ENCODE assay signal across 33 cellular contexts in genomic region chr4:40665844-40666243, GRCh38. TPM values are rescaled to one million over a fixed set of nuclear protein-coding genes. Genes with fewer than 3 reads are reported as not detected.
"Had no signal": no experiment of that assay in that cellular context is flagged by ENCODE, and none has a peak within 500 bp of the region (broad histone marks: within the 10 kb centered on the region; RNA-seq: fewer than 3 reads in every experiment).

No MANE protein-coding gene starts in this region.

- H3K9me3 ChIP-seq: esophagus squamous epithelium, gastroesophageal sphincter, heart right ventricle had no signal

- H3K36me3 ChIP-seq: brain microvascular endothelial cell, esophagus squamous epithelium, gastroesophageal sphincter, heart right ventricle had no signal

- H3K27me3 Mint-ChIP-seq: activated CD4-positive, alpha-beta T cell treated with anti-CD3 and anti-CD28 coated beads for 36 hours; activated CD4-positive, alpha-beta T cell treated with anti-CD3 and anti-CD28 coated beads, Interleukin-2, amount 10 ng/mL, durations not matched to agents 24 days and 14 days; activated CD8-positive, alpha-beta memory T cell treated with anti-CD3 and anti-CD28 coated beads, Interleukin-2, amount 10 ng/mL, durations not matched to agents 7 days and 5 days; activated naive CD8-positive, alpha-beta T cell; central memory CD8-positive, alpha-beta T cell; dendritic cell treated with granulocyte-macrophage colony-stimulating factor and Interleukin-4, amounts not matched to agents 40 ng/mL and 50 ng/mL, for 4 days had no signal

- H2AFZ ChIP-seq: hepatocyte had no signal

- ATAC-seq: activated CD4-positive, alpha-beta T cell treated with anti-CD3 and anti-CD28 coated beads for 36 hours; activated CD8-positive, alpha-beta memory T cell treated with anti-CD3 and anti-CD28 coated beads, Interleukin-2, amount 10 ng/mL, durations not matched to agents 7 days and 5 days; activated CD8-positive, alpha-beta T cell treated with anti-CD3 and anti-CD28 coated beads, Interleukin-2, amount 10 ng/mL, durations not matched to agents 7 days and 5 days; activated T-cell treated with anti-CD3 and anti-CD28 coated beads, Interleukin-2, amount 50 U/mL, for 72 hours; gastroesophageal sphincter; heart right ventricle had no signal

- H3K4me2 ChIP-seq: hepatocyte had no signal

- H3K4me1 Mint-ChIP-seq: central memory CD8-positive, alpha-beta T cell had no signal

- H3K4me1 ChIP-seq: gastroesophageal sphincter had no signal

- H3K4me3 ChIP-seq: coronary artery, esophagus squamous epithelium, gastroesophageal sphincter, heart right ventricle, hepatocyte had no signal

- H3K27ac Mint-ChIP-seq: activated CD4-positive, alpha-beta memory T cell treated with anti-CD3 and anti-CD28 coated beads for 36 hours; activated CD4-positive, alpha-beta T cell treated with anti-CD3 and anti-CD28 coated beads for 36 hours; activated CD4-positive, alpha-beta T cell treated with anti-CD3 and anti-CD28 coated beads, Interleukin-2, amount 10 ng/mL, durations not matched to agents 24 days and 14 days; activated CD8-positive, alpha-beta memory T cell treated with anti-CD3 and anti-CD28 coated beads, Interleukin-2, amount 10 ng/mL, durations not matched to agents 7 days and 5 days; activated CD8-positive, alpha-beta T cell treated with anti-CD3 and anti-CD28 coated beads, Interleukin-2, amount 10 ng/mL, durations not matched to agents 7 days and 5 days; activated naive CD8-positive, alpha-beta T cell; activated T-cell treated with anti-CD3 and anti-CD28 coated beads, Interleukin-2, amount 50 U/mL, for 72 hours; dendritic cell treated with granulocyte-macrophage colony-stimulating factor and Interleukin-4, amounts not matched to agents 40 ng/mL and 50 ng/mL, for 4 days had no signal

- H3K79me2 ChIP-seq: hepatocyte had no signal

- H3K27me3 ChIP-seq: brain microvascular endothelial cell, esophagus squamous epithelium, gastroesophageal sphincter, hepatocyte had no signal

- H3K27ac ChIP-seq: brain microvascular endothelial cell, coronary artery, epithelial cell of prostate, esophagus squamous epithelium, gastroesophageal sphincter, heart right ventricle, hepatocyte had no signal

- H3K9me3 Mint-ChIP-seq: activated CD4-positive, alpha-beta memory T cell treated with anti-CD3 and anti-CD28 coated beads for 36 hours; activated T-cell treated with anti-CD3 and anti-CD28 coated beads, Interleukin-2, amount 50 U/mL, for 72 hours; central memory CD8-positive, alpha-beta T cell; dendritic cell treated with granulocyte-macrophage colony-stimulating factor and Interleukin-4, amounts not matched to agents 40 ng/mL and 50 ng/mL, for 4 days had no signal

- DNase-seq: activated CD4-positive, alpha-beta memory T cell treated with anti-CD3 and anti-CD28 coated beads for 36 hours; activated CD4-positive, alpha-beta T cell treated with anti-CD3 and anti-CD28 coated beads for 36 hours; activated CD4-positive, alpha-beta T cell treated with anti-CD3 and anti-CD28 coated beads, Interleukin-2, amount 10 ng/mL, durations not matched to agents 24 days and 14 days; activated CD4-positive, CD25-positive, alpha-beta regulatory T cell; activated CD4-positive, CD25-positive, alpha-beta regulatory T cell treated with anti-CD3 and anti-CD28 coated beads, Interleukin-2, amount 50 U/mL, for 72 hours; activated CD8-positive, alpha-beta memory T cell treated with anti-CD3 and anti-CD28 coated beads, Interleukin-2, amount 10 ng/mL, durations not matched to agents 7 days and 5 days; activated CD8-positive, alpha-beta memory T cell treated with anti-CD3 and anti-CD28 coated beads, Interleukin-2, amount 50 U/mL, for 4 hours; activated CD8-positive, alpha-beta T cell treated with anti-CD3 and anti-CD28 coated beads, Interleukin-2, amount 10 ng/mL, durations not matched to agents 7 days and 5 days; activated effector memory CD4-positive, alpha-beta T cell treated with Interleukin-2 at 50 U/mL for 16 hours; activated gamma-delta T cell treated with Interleukin-2 at 50 U/mL for 16 hours; activated naive CD4-positive, alpha-beta T cell treated with anti-CD3 and anti-CD28 coated beads, Interleukin-2, amount 50 U/mL, for 16 hours; activated naive CD4-positive, alpha-beta T cell treated with Interleukin-2 at 50 U/mL for 16 hours; activated T-cell treated with anti-CD3 and anti-CD28 coated beads, Interleukin-2, amount 50 U/mL, for 1 hour; activated T-cell treated with anti-CD3 and anti-CD28 coated beads, Interleukin-2, amount 50 U/mL, for 72 hours; amniotic stem cell; anterior cingulate cortex; brain microvascular endothelial cell; effector CD8-positive, alpha-beta T cell; esophagus squamous epithelium; foreskin melanocyte; heart right ventricle; T-helper 2 cell had no signal

- H3K4me3 Mint-ChIP-seq: activated CD4-positive, alpha-beta memory T cell treated with anti-CD3 and anti-CD28 coated beads for 36 hours; activated CD4-positive, alpha-beta T cell treated with anti-CD3 and anti-CD28 coated beads for 36 hours; activated CD4-positive, alpha-beta T cell treated with anti-CD3 and anti-CD28 coated beads, Interleukin-2, amount 10 ng/mL, durations not matched to agents 24 days and 14 days; activated CD8-positive, alpha-beta memory T cell treated with anti-CD3 and anti-CD28 coated beads, Interleukin-2, amount 10 ng/mL, durations not matched to agents 7 days and 5 days; activated CD8-positive, alpha-beta T cell treated with anti-CD3 and anti-CD28 coated beads, Interleukin-2, amount 10 ng/mL, durations not matched to agents 7 days and 5 days; activated naive CD8-positive, alpha-beta T cell; activated T-cell treated with anti-CD3 and anti-CD28 coated beads, Interleukin-2, amount 50 U/mL, for 72 hours; central memory CD8-positive, alpha-beta T cell; dendritic cell treated with granulocyte-macrophage colony-stimulating factor and Interleukin-4, amounts not matched to agents 40 ng/mL and 50 ng/mL, for 4 days had no signal

- FAIRE-seq: astrocyte, bronchial epithelial cell, endometrium, endothelial cell of umbilical vein had no signal

- H3K36me3 Mint-ChIP-seq: activated CD4-positive, alpha-beta memory T cell treated with anti-CD3 and anti-CD28 coated beads for 36 hours; activated naive CD8-positive, alpha-beta T cell had no signal

RNA-seq across cellular contexts. Expression of gene RBM47, which starts 36.2 kb away (rescaled TPM):
- total RNA-seq: endothelial cell of umbilical vein had no signal
- polyA plus RNA-seq: endothelial cell of umbilical vein had no signal
